Comparison of ENCODE assay signal across 8 cellular contexts in the genomic region with DNA sequence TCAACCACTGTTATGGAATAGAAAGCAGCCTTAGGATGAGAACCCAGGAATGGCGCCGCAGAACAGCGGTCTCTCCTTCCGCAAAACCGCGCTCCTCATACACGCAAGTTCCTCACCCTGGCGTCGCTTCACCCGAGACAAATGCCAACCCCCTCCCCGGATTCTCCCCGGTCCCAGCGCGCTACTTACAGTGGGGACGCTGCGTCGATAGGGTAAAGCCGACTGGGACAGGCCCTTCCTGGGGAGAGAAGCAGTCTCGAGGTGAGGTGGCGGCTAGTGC. TPM values are rescaled to one million over a fixed set of nuclear protein-coding genes. Genes with fewer than 3 reads are reported as not detected.
DNase-seq lines count a peak whose midpoint lies in the region; ATAC-seq lines count a peak whose summit lies in the region.

No MANE protein-coding gene starts in this region.

- ATAC-seq in GM19023 (IDR thresholded peaks at IDR 0.05; ENCODE audit: unreplicated experiment) = peak; percentile 19
- peak; percentile 1 for ATAC-seq in HG03378 (IDR thresholded peaks at IDR 0.05; ENCODE audit: unreplicated experiment)
- no peak for ATAC-seq in GM18858 (IDR thresholded peaks at IDR 0.05; ENCODE audit: unreplicated experiment)

- H3K9me3 ChIP-seq in iPS-20b (ENCODE audit: insufficient read depth, low read depth, low read length) = no peaks in the 10 kb centered on the region
- H3K9me3 ChIP-seq in subcutaneous abdominal adipose tissue (ENCODE audit: control insufficient read depth in 5 of 5, low read length in 5 of 5) = no peaks in the 10 kb centered on the region

- H3K36me3 ChIP-seq in iPS-20b (ENCODE audit: insufficient read depth, low read depth, low read length) (peaks cover 43% of the 10 kb centered on the region), subcutaneous abdominal adipose tissue (ENCODE audit: control insufficient read depth in 5 of 5, insufficient read depth in 5 of 5, low read length in 5 of 5) (peaks cover 22 to 36% (median 26%) of the 10 kb centered on the region in 5 donors)

- H3K4me3 ChIP-seq in iPS-20b (ENCODE audit: low read length) (peak overlapping the region; percentile 96), subcutaneous abdominal adipose tissue (ENCODE audit: low read depth in 1 of 5, low read length in 5 of 5) (peak overlapping the region; percentile 96 to 99 (median 97))

- H3K9ac ChIP-seq in iPS-20b (ENCODE audit: low read depth, low read length) (peak overlapping the region; percentile 99), subcutaneous abdominal adipose tissue (ENCODE audit: low read length in 5 of 5) (peak overlapping the region; percentile 97 to 99 (median 98))

- peak; percentile 6 for DNase-seq in A172 (ENCODE audit: low spot score)
- DNase-seq in amniotic epithelial cell (ENCODE audit: low read depth) = peak; percentile 21
- no peak for DNase-seq in SHP77 (lab: John Stamatoyannopoulos, UW)

- H3K27me3 ChIP-seq in iPS-20b (ENCODE audit: insufficient read depth, low read length) (no peaks in the 10 kb centered on the region), subcutaneous abdominal adipose tissue (ENCODE audit: control insufficient read depth in 5 of 5, insufficient read depth in 4 of 5, low read length in 5 of 5) (no peaks in the 10 kb centered on the region)

- peak overlapping the region; percentile 83 for H3K27ac ChIP-seq in iPS-20b (ENCODE audit: low read length)
- peak overlapping the region; percentile 94 for H3K27ac ChIP-seq in subcutaneous abdominal adipose tissue (ENCODE audit: low read depth, low read length)

- H3K4me1 ChIP-seq in iPS-20b (ENCODE audit: insufficient read depth, low read length) (peaks cover 6% of the 10 kb centered on the region), subcutaneous abdominal adipose tissue (ENCODE audit: control insufficient read depth in 5 of 5, insufficient read depth in 5 of 5, low read length in 5 of 5) (peaks cover 4 to 30% (median 23%) of the 10 kb centered on the region in 5 donors)

RNA-seq across cellular contexts. Expression of a gene that starts 0.3 kb away (rescaled TPM):
- 881 and 1,078 TPM in 2 replicates for total RNA-seq in A172 (2014; rRNA removed; shearing (Covaris generic))

Comparison
In these comparisons a context has a peak if more than half of its experiments do, and no peak if none do; other contexts are left out.
1. DNase-seq: peak in A172 (single experiment) and amniotic epithelial cell (single experiment); none in SHP77 (0 of 2).